ENCODE assay signal across 1 cellular context in genomic region chr10:81104494-81104893, GRCh38.
A peak's percentile ranks its signal among the peaks of the same experiment; 100 is the strongest.
TF ChIP-seq lines count a peak whose summit lies in the region.

No MANE protein-coding gene starts in this region.

TF ChIP-seq in GM12878, 131 proteins besides CTCF, POLR2A, EP300 and RAD21 (continued from another document):
- no peak for TF ChIP-seq CHD4 (IDR thresholded peaks at IDR 0.05)
- no peak for TF ChIP-seq NR2C1 (IDR thresholded peaks at IDR 0.05)
- TF ChIP-seq SUPT20H (IDR thresholded peaks at IDR 0.05; ENCODE audit: borderline replicate concordance, control insufficient read depth, low read depth, low read length) = no peak
- TF ChIP-seq TAF1 (IDR thresholded peaks at IDR 0.05; ENCODE audit: borderline replicate concordance, low read depth, low read length) = no peak
- peak; percentile 85 for TF ChIP-seq MTA2 (IDR thresholded peaks at IDR 0.05; ENCODE audit: low read depth)
- no peak for TF ChIP-seq ASH2L (IDR thresholded peaks at IDR 0.05; ENCODE audit: borderline replicate concordance, low read depth)
- no peak for TF ChIP-seq POU2F2 (IDR thresholded peaks at IDR 0.05; ENCODE audit: borderline replicate concordance, low read depth, low read length)
- no peak for TF ChIP-seq KAT2A (conservative IDR thresholded peaks at IDR 0.05; ENCODE audit: control insufficient read depth, low read depth, low read length)
- no peak for TF ChIP-seq ESRRA (IDR thresholded peaks at IDR 0.05; ENCODE audit: low read length)
- TF ChIP-seq YBX1 (IDR thresholded peaks at IDR 0.05) = no peak
- no peak for TF ChIP-seq SUZ12 (IDR thresholded peaks at IDR 0.05; ENCODE audit: unreplicated experiment)
- no peak for TF ChIP-seq ZBTB33 (IDR thresholded peaks at IDR 0.05)
- no peak for TF ChIP-seq JUND (IDR thresholded peaks at IDR 0.05; ENCODE audit: low read depth, low read length)
- peak; percentile 16; the same call in 1 of the 2 replicates for TF ChIP-seq SMARCA5 (IDR thresholded peaks at IDR 0.05)
- no peak for TF ChIP-seq ZNF274 (IDR thresholded peaks at IDR 0.05; ENCODE audit: insufficient read depth, insufficient read length)
- TF ChIP-seq RAD51 (IDR thresholded peaks at IDR 0.05) = no peak
- peak; percentile 46 to 64; a peak in 3 of 4 replicates for TF ChIP-seq IKZF2 (IDR thresholded peaks at IDR 0.05)
- TF ChIP-seq PRDM15 (CRISPR knock-in tag; IDR thresholded peaks at IDR 0.05) = peak; percentile 88
- no peak for TF ChIP-seq NRF1 (conservative IDR thresholded peaks at IDR 0.05; ENCODE audit: low read depth, low read length)
- TF ChIP-seq RELB (IDR thresholded peaks at IDR 0.05; ENCODE audit: low read depth) = peak; percentile 83; the same call in 1 of the 2 replicates
- no peak for TF ChIP-seq ELK1 (IDR thresholded peaks at IDR 0.05; ENCODE audit: low read depth, low read length)
- TF ChIP-seq KDM1A (IDR thresholded peaks at IDR 0.05; ENCODE audit: borderline replicate concordance) = no peak
- no peak for TF ChIP-seq JUNB (IDR thresholded peaks at IDR 0.05)
- TF ChIP-seq PML (IDR thresholded peaks at IDR 0.05; ENCODE audit: low read length) = no peak
- TF ChIP-seq RELA (IDR thresholded peaks at IDR 0.05; ENCODE audit: borderline replicate concordance, partially characterized antibody) = no peak
- no peak for TF ChIP-seq RCOR1 (conservative IDR thresholded peaks at IDR 0.05; ENCODE audit: low read depth, low read length)
- TF ChIP-seq HDGF (IDR thresholded peaks at IDR 0.05) = no peak
- TF ChIP-seq SKIL (IDR thresholded peaks at IDR 0.05; ENCODE audit: low read depth, poor library complexity, severe bottlenecking) = no peak
- peak; percentile 100 for TF ChIP-seq ZNF687 (IDR thresholded peaks at IDR 0.05)
- no peak for TF ChIP-seq USF1 (IDR thresholded peaks at IDR 0.05; ENCODE audit: borderline replicate concordance, extremely low read length, insufficient read depth, low read depth, low read length)
- no peak for TF ChIP-seq BRCA1 (IDR thresholded peaks at IDR 0.05; ENCODE audit: low read depth, low read length)
- TF ChIP-seq NFXL1 (IDR thresholded peaks at IDR 0.05; ENCODE audit: borderline replicate concordance) = no peak
- TF ChIP-seq ZNF217 (IDR thresholded peaks at IDR 0.05) = no peak
- TF ChIP-seq FOS (IDR thresholded peaks at IDR 0.05; ENCODE audit: borderline replicate concordance, extremely low read depth, insufficient read length) = no peak
- TF ChIP-seq TBL1XR1 (IDR thresholded peaks at IDR 0.05; ENCODE audit: low read depth, low read length) = no peak
- TF ChIP-seq CHD2 (IDR thresholded peaks at IDR 0.05; ENCODE audit: borderline replicate concordance, low read depth, low read length) = no peak
- TF ChIP-seq BHLHE40 (IDR thresholded peaks at IDR 0.05; ENCODE audit: borderline replicate concordance in 1 of 2, low read depth in 2 of 2, low read length in 1 of 2) = no peak
- TF ChIP-seq CBFB (IDR thresholded peaks at IDR 0.05; ENCODE audit: low read depth) = no peak
- no peak for TF ChIP-seq RFX5 (IDR thresholded peaks at IDR 0.05; ENCODE audit: low read depth, low read length)
- TF ChIP-seq MYC (IDR thresholded peaks at IDR 0.05; ENCODE audit: insufficient read depth, insufficient read length, insufficient replicate concordance, low read length, severe bottlenecking) = no peak
- 0 out of 2 replicates have a peak, but pooled peaks have one; percentile 20 for TF ChIP-seq FOXM1 (IDR thresholded peaks at IDR 0.05; ENCODE audit: low read depth, low read length)
- no peak for TF ChIP-seq STAT1 (conservative IDR thresholded peaks at IDR 0.05)
